14 cellular contexts compared by ENCODE assay signal in genomic region chr16:30115238-30115637, GRCh38. TPM values are rescaled to one million over a fixed set of nuclear protein-coding genes. Genes with fewer than 3 reads are reported as not detected.
DNase-seq lines count a peak whose midpoint lies in the region; ATAC-seq, FAIRE-seq and TF ChIP-seq lines count a peak whose summit lies in the region.
"Had no signal": no experiment of that assay in that cellular context is flagged by ENCODE, and none has a peak within 500 bp of the region (broad histone marks: within the 10 kb centered on the region; RNA-seq: fewer than 3 reads in every experiment).

No MANE protein-coding gene starts in this region.

- H3K27me3 ChIP-seq in duodenal mucosa (ENCODE audit: control insufficient read depth in 1 of 2, insufficient read depth in 2 of 2, low read length in 2 of 2) (no peaks in the 10 kb centered on the region), small intestine (ENCODE audit: control insufficient read depth in 2 of 2, insufficient read depth in 2 of 2, low read length in 2 of 2) (no peaks in the 10 kb centered on the region)
- H3K27me3 ChIP-seq: ascending aorta, dorsolateral prefrontal cortex had no signal

- H3K4me3 ChIP-seq in duodenal mucosa (ENCODE audit: low read depth in 1 of 2, low read length in 2 of 2): no peak overlapping the region
- H3K4me3 ChIP-seq in small intestine (ENCODE audit: low read depth in 1 of 2, low read length in 2 of 2): no peak overlapping the region
- H3K4me3 ChIP-seq: ascending aorta, dorsolateral prefrontal cortex had no signal

- peaks cover 28 to 49% of the 10 kb centered on the region in 2 donors for H3K36me3 ChIP-seq in duodenal mucosa (ENCODE audit: control insufficient read depth in 1 of 2, insufficient read depth in 2 of 2, low read length in 2 of 2)
- H3K36me3 ChIP-seq in small intestine (ENCODE audit: control insufficient read depth in 2 of 2, insufficient read depth in 2 of 2, low read length in 2 of 2): peaks cover 12 to 26% of the 10 kb centered on the region in 2 donors

- H3K4me1 ChIP-seq in duodenal mucosa (ENCODE audit: control insufficient read depth in 1 of 2, insufficient read depth in 2 of 2, low read length in 2 of 2) (peaks cover 51 to 68% of the 10 kb centered on the region in 2 donors), small intestine (ENCODE audit: control insufficient read depth in 2 of 2, insufficient read depth in 1 of 2, low read depth in 1 of 2, low read length in 1 of 2) (peaks cover 3 to 10% of the 10 kb centered on the region in 2 donors)
- H3K4me1 ChIP-seq: ascending aorta had no signal

- no peak for TF ChIP-seq CTCF in GM13976 (IDR thresholded peaks at IDR 0.05; ENCODE audit: borderline replicate concordance, control extremely low read depth, extremely low read depth, insufficient read depth, missing control alignments)

- DNase-seq in NCI-H1417 (lab: John Stamatoyannopoulos, UW) (peak in 2 of 3 experiments; percentile 10 to 15), NCI-H1417 treated with DMSO at 0.1 percent for 48 hours (lab: John Stamatoyannopoulos, UW) (no peak), NCI-H69 (lab: John Stamatoyannopoulos, UW) (peak; percentile 39), small intestine (peak; percentile 98), GM13976 (ENCODE audit: low spot score) (no peak)
- DNase-seq: dorsolateral prefrontal cortex, immature natural killer cell had no signal

- FAIRE-seq in small intestine (lab: Jason Lieb, UNC): no peak
- FAIRE-seq: frontal cortex, RCC 7860 had no signal

- H3K27ac ChIP-seq in duodenal mucosa (ENCODE audit: low read depth, low read length) (peak overlapping the region; percentile 46), small intestine (ENCODE audit: low read depth in 1 of 2, low read length in 1 of 2) (peak overlapping the region; percentile 69 to 75)
- H3K27ac ChIP-seq: ascending aorta had no signal

- WGBS in small intestine, 3 donors: 12 to 60% (median 29%) methylated on average over 6 to 7 of the region's 7 CpGs

- H3K9me3 ChIP-seq in duodenal mucosa (ENCODE audit: control insufficient read depth in 1 of 2, low read length in 2 of 2) (no peaks in the 10 kb centered on the region), small intestine (ENCODE audit: control insufficient read depth, low read depth) (no peaks in the 10 kb centered on the region)
- H3K9me3 ChIP-seq: ascending aorta, Caco-2 had no signal

- in situ Hi-C loops in GM13976 (cut with MboI; ENCODE audit: low sequenced_read_pairs, unreplicated experiment): loop anchor here (25.0 kb wide), 2 partner anchors 297 to 497 kb away; partner anchors contain the start of genes ZNF689 and ZNF771

- peak overlapping the region in 1 of 2 donors; percentile 29 for H3K9ac ChIP-seq in duodenal mucosa (ENCODE audit: low read depth in 1 of 2, low read length in 2 of 2)

- ATAC-seq in GM18519 (IDR thresholded peaks at IDR 0.05; ENCODE audit: low FRiP score, unreplicated experiment) (no peak), HG03354 (IDR thresholded peaks at IDR 0.05; ENCODE audit: poor library complexity, severe bottlenecking, unreplicated experiment) (no peak)

RNA-seq across cellular contexts. Expression of gene GDPD3, which starts 1.9 kb away (rescaled TPM):
- polyA plus RNA-seq in small intestine: 10 to 100 TPM; 13.2 to 23.9 (median 23.5) TPM
- polyA plus RNA-seq: immature natural killer cell had no signal

RNA-seq across cellular contexts. Expression of gene MAPK3, which starts 7.8 kb away (rescaled TPM):
- polyA plus RNA-seq in small intestine: 100 to 1,000 TPM; 174 to 241 (median 194) TPM

RNA-seq across cellular contexts. Expression of gene YPEL3, which starts 19.2 kb away (rescaled TPM):
- 100 to 1,000 TPM in 2 of 3 donors, 10 to 100 TPM in 1; 39.6 to 154 (median 132) TPM for polyA plus RNA-seq in small intestine

RNA-seq across cellular contexts. Expression of gene TBX6, which starts 23.5 kb away (rescaled TPM):
- polyA plus RNA-seq in small intestine: 1 to 10 TPM in 1 of 3 donors, under 1 TPM in 2; 0.54 to 1.6 (median 0.87) TPM
- polyA plus RNA-seq: immature natural killer cell had no signal

RNA-seq across cellular contexts. Expression of gene PPP4C, which starts 39.4 kb away (rescaled TPM):
- 100 to 1,000 TPM; 121 to 145 (median 124) TPM for polyA plus RNA-seq in small intestine

Comparison
In these comparisons a context has a peak if more than half of its experiments do, and no peak if none do; other contexts are left out.
1. DNase-seq: peak in NCI-H1417 (2 of 3), NCI-H69 (single experiment) and small intestine (single experiment); none in NCI-H1417 treated with DMSO at 0.1 percent for 48 hours (single experiment) and GM13976 (single experiment).